In genomic region chr2:110804433-110804832, GRCh38 we compare ENCODE assay signal across 1 cellular context.
A peak's percentile ranks its signal among the peaks of the same experiment; 100 is the strongest.
TF ChIP-seq lines count a peak whose summit lies in the region.

No MANE protein-coding gene starts in this region.

TF ChIP-seq in SK-N-SH treated with all-trans-retinoic acid at 6 μM for 48 hours, 23 proteins besides CTCF, POLR2A, EP300 and RAD21 (continued from another document):
- TF ChIP-seq PATZ1 (CRISPR knock-in tag; IDR thresholded peaks at IDR 0.05; ENCODE audit: borderline replicate concordance) = no peak
- TF ChIP-seq CSDC2 (CRISPR knock-in tag; IDR thresholded peaks at IDR 0.05) = no peak
- no peak for TF ChIP-seq CREB5 (CRISPR knock-in tag; IDR thresholded peaks at IDR 0.05; ENCODE audit: low read depth)
- no peak for TF ChIP-seq SNAI2 (CRISPR knock-in tag; IDR thresholded peaks at IDR 0.05)
- no peak for TF ChIP-seq ZFP30 (CRISPR knock-in tag; IDR thresholded peaks at IDR 0.05)
- peak; percentile 91 for TF ChIP-seq ZNF8 (CRISPR knock-in tag; IDR thresholded peaks at IDR 0.05)
- no peak for TF ChIP-seq OSR1 (CRISPR knock-in tag; IDR thresholded peaks at IDR 0.05)
